ENCODE assay signal across 12 cellular contexts in the genomic region with DNA sequence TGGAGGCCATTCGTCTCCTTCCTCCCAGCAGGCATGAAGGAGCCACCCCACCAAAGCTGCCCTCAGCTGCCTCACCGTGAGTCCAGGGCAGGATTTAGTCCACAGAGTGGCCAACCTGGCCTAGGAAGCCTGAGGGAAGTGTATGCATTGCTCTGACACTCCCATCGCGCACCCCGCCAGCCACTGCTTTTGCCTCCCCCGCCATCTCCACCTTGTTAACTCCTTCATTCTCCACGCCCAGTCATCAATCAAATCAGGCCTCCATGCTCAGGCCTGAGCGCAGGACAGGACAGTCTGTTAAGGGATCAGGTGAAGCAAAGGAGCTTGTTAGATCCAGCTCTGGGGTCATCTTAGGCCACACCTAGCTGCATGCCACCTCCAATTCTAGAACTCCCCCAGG. TPM values are rescaled to one million over a fixed set of nuclear protein-coding genes. Genes with fewer than 3 reads are reported as not detected.
"Had no signal": no experiment of that assay in that cellular context is flagged by ENCODE, and none has a peak within 500 bp of the region (broad histone marks: within the 10 kb centered on the region; RNA-seq: fewer than 3 reads in every experiment).

No MANE protein-coding gene starts in this region.

RNA-seq across cellular contexts. Expression of a gene that starts 10.4 kb away (rescaled TPM):
- total RNA-seq: OCI-LY7, PC-3, PC-9, Peyer's patch, Right ventricle myocardium inferior, Right ventricle myocardium superior, RPMI7951, SJCRH30, SJSA1, SK-MEL-5, T-cell had no signal
- polyA plus RNA-seq: SK-N-SH had no signal

RNA-seq across cellular contexts. Expression of a gene that starts 26.7 kb away (rescaled TPM):
- total RNA-seq: OCI-LY7, PC-3, PC-9, Peyer's patch, Right ventricle myocardium inferior, Right ventricle myocardium superior, RPMI7951, SJCRH30, SJSA1, SK-MEL-5, T-cell had no signal
- polyA plus RNA-seq: SK-N-SH had no signal

RNA-seq across cellular contexts. Expression of a gene that starts 48.8 kb away (rescaled TPM):
- total RNA-seq: OCI-LY7, PC-3, PC-9, Peyer's patch, Right ventricle myocardium inferior, Right ventricle myocardium superior, RPMI7951, SJCRH30, SJSA1, SK-MEL-5, T-cell had no signal
- polyA plus RNA-seq: SK-N-SH had no signal
